ENCODE assay signal across 12 cellular contexts in the genomic region with DNA sequence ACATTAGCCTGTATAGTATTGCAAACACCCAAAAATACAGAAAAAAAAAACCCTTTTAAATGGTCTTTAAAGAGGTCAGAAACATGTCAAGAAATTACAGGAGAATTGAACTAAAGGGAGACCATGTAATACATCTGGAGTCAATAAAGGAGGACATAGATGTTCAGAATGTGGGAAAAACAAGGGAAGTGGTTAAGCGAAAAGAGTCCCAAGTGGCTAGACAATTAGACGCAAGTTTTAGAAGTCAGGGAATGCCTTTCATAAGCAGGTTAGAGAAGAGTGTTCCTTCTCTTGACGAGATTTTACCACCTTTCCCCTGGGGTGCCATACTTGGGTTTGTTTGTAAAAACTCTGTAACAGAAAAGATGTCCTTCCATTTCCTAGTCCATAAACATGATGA. TPM values are rescaled to one million over a fixed set of nuclear protein-coding genes. Genes with fewer than 3 reads are reported as not detected.
DNase-seq lines count a peak whose midpoint lies in the region; ATAC-seq and TF ChIP-seq lines count a peak whose summit lies in the region.
"Had no signal": no experiment of that assay in that cellular context is flagged by ENCODE, and none has a peak within 500 bp of the region (broad histone marks: within the 10 kb centered on the region; RNA-seq: fewer than 3 reads in every experiment).

No MANE protein-coding gene starts in this region.

- H3K36me3 ChIP-seq in BLaER1 treated with 17β-estradiol and CSF1 and Interleukin-3, amounts not matched to agents 10 nM and 100 nM: no peaks in the 10 kb centered on the region

- H3K27ac ChIP-seq in BLaER1 treated with 17β-estradiol and CSF1 and Interleukin-3, amounts not matched to agents 10 nM and 100 nM: no peak overlapping the region

- H3K4me3 ChIP-seq in BLaER1 treated with 17β-estradiol and CSF1 and Interleukin-3, amounts not matched to agents 10 nM and 100 nM: no peak overlapping the region

- H3K27me3 Mint-ChIP-seq in endothelial cell (ENCODE audit: unreplicated experiment): no peaks in the 10 kb centered on the region
- no peaks in the 10 kb centered on the region for H3K27me3 Mint-ChIP-seq in progenitor cell of endocrine pancreas
- peaks cover 6% of the 10 kb centered on the region for H3K27me3 Mint-ChIP-seq in activated T-cell treated with anti-CD3 and anti-CD28 coated beads, Interleukin-2, amount 50 U/mL, for 72 hours (ENCODE audit: low read depth)
- H3K27me3 Mint-ChIP-seq: CD4-positive, CD25-positive, alpha-beta regulatory T cell had no signal

- DNase-seq in endothelial cell (ENCODE audit: low spot score) (no peak), progenitor cell of endocrine pancreas (ENCODE audit: low spot score, unreplicated experiment) (no peak), putamen (ENCODE audit: low spot score) (no peak)
- DNase-seq in activated T-cell treated with anti-CD3 and anti-CD28 coated beads, Interleukin-2, amount 50 U/mL, for 72 hours: no peak
- DNase-seq: CD4-positive, CD25-positive, alpha-beta regulatory T cell; DMS53; GF-D8; HCEC 1CT; HFFc6 had no signal

- H3K27ac Mint-ChIP-seq in endothelial cell (ENCODE audit: unreplicated experiment) (peak overlapping the region; percentile 15), progenitor cell of endocrine pancreas (peak overlapping the region; percentile 69)
- H3K27ac Mint-ChIP-seq in activated T-cell treated with anti-CD3 and anti-CD28 coated beads, Interleukin-2, amount 50 U/mL, for 72 hours: no peak overlapping the region
- H3K27ac Mint-ChIP-seq: CD4-positive, CD25-positive, alpha-beta regulatory T cell; HFFc6 had no signal

- TF ChIP-seq CTCF in endothelial cell (IDR thresholded peaks at IDR 0.05; ENCODE audit: unreplicated experiment) (no peak), progenitor cell of endocrine pancreas (IDR thresholded peaks at IDR 0.05; ENCODE audit: unreplicated experiment) (no peak)

- H3K36me3 Mint-ChIP-seq in endothelial cell (ENCODE audit: low read depth, unreplicated experiment): peaks cover 6% of the 10 kb centered on the region
- H3K36me3 Mint-ChIP-seq in progenitor cell of endocrine pancreas (ENCODE audit: insufficient read depth): peaks cover 16% of the 10 kb centered on the region
- H3K36me3 Mint-ChIP-seq in activated T-cell treated with anti-CD3 and anti-CD28 coated beads, Interleukin-2, amount 50 U/mL, for 72 hours (ENCODE audit: insufficient read depth in 2 of 2): no peaks in the 10 kb centered on the region
- H3K36me3 Mint-ChIP-seq: CD4-positive, CD25-positive, alpha-beta regulatory T cell had no signal

- peaks cover 0 to 7% (median 4%) of the 10 kb centered on the region in 11 experiments; a peak in 6 of 22 replicates for H3K9me3 ChIP-seq in BLaER1 treated with 17β-estradiol and CSF1 and Interleukin-3, amounts not matched to agents 10 nM and 100 nM (replicated peaks in 1 of 11)

- H3K27me3 ChIP-seq in BLaER1 treated with 17β-estradiol and CSF1 and Interleukin-3, amounts not matched to agents 10 nM and 100 nM: no peaks in the 10 kb centered on the region

- H3K4me1 Mint-ChIP-seq in endothelial cell (ENCODE audit: unreplicated experiment) (peaks cover 50% of the 10 kb centered on the region), progenitor cell of endocrine pancreas (ENCODE audit: low read depth) (peaks cover 56% of the 10 kb centered on the region)
- H3K4me1 Mint-ChIP-seq in activated T-cell treated with anti-CD3 and anti-CD28 coated beads, Interleukin-2, amount 50 U/mL, for 72 hours (ENCODE audit: low read depth): no peaks in the 10 kb centered on the region
- H3K4me1 Mint-ChIP-seq: CD4-positive, CD25-positive, alpha-beta regulatory T cell had no signal

- peak overlapping the region in 8 of 11 experiments; percentile 18 to 64 (median 52); a peak in 14 of 22 replicates for H3K4me2 ChIP-seq in BLaER1 treated with 17β-estradiol and CSF1 and Interleukin-3, amounts not matched to agents 10 nM and 100 nM

- ATAC-seq in activated T-cell treated with anti-CD3 and anti-CD28 coated beads, Interleukin-2, amount 50 U/mL, for 72 hours (replicated peaks in 1 of 2): no peak
- ATAC-seq in GM18909 (IDR thresholded peaks at IDR 0.05; ENCODE audit: poor library complexity, unreplicated experiment): no peak
- ATAC-seq in HG03439 (IDR thresholded peaks at IDR 0.05; ENCODE audit: unreplicated experiment): no peak

- H3K4me3 Mint-ChIP-seq in endothelial cell (ENCODE audit: unreplicated experiment): peak overlapping the region; percentile 12
- no peak overlapping the region for H3K4me3 Mint-ChIP-seq in progenitor cell of endocrine pancreas (ENCODE audit: low read depth)
- H3K4me3 Mint-ChIP-seq in activated T-cell treated with anti-CD3 and anti-CD28 coated beads, Interleukin-2, amount 50 U/mL, for 72 hours: no peak overlapping the region
- H3K4me3 Mint-ChIP-seq: CD4-positive, CD25-positive, alpha-beta regulatory T cell; HFFc6 had no signal

- no peaks in the 10 kb centered on the region for H4K20me1 ChIP-seq in BLaER1 treated with 17β-estradiol and CSF1 and Interleukin-3, amounts not matched to agents 10 nM and 100 nM

- no peak overlapping the region for H3K9ac ChIP-seq in BLaER1 treated with 17β-estradiol and CSF1 and Interleukin-3, amounts not matched to agents 10 nM and 100 nM

- H3K9me3 Mint-ChIP-seq in endothelial cell (ENCODE audit: unreplicated experiment) (no peaks in the 10 kb centered on the region), progenitor cell of endocrine pancreas (ENCODE audit: low read depth) (peaks cover 2% of the 10 kb centered on the region)
- H3K9me3 Mint-ChIP-seq in activated T-cell treated with anti-CD3 and anti-CD28 coated beads, Interleukin-2, amount 50 U/mL, for 72 hours: no peaks in the 10 kb centered on the region
- H3K9me3 Mint-ChIP-seq: HFFc6 had no signal

- peaks cover 0 to 16% (median 10%) of the 10 kb centered on the region in 10 experiments; a peak in 15 of 20 replicates for H3K4me1 ChIP-seq in BLaER1 treated with 17β-estradiol and CSF1 and Interleukin-3, amounts not matched to agents 10 nM and 100 nM

RNA-seq across cellular contexts. Expression of gene LNX1, which starts 7.8 kb away (rescaled TPM):
- total RNA-seq in endothelial cell (ENCODE audit: unreplicated experiment) (25.7 TPM), progenitor cell of endocrine pancreas (19.8 and 21.7 TPM in 2 replicates)
- under 1 TPM in 1 of 2 donors, not detected in 1; 0.46 TPM for total RNA-seq in activated T-cell treated with anti-CD3 and anti-CD28 coated beads, Interleukin-2, amount 50 U/mL, for 72 hours
- total RNA-seq: CD4-positive, CD25-positive, alpha-beta regulatory T cell had no signal

Comparison
In these comparisons a context has a peak if more than half of its experiments do, and no peak if none do; other contexts are left out.
1. RNA of gene LNX1, which starts 7.8 kb away (total RNA-seq): 25.7 TPM in endothelial cell (single experiment) and 19.8 to 21.7 TPM in progenitor cell of endocrine pancreas; 0.46 TPM in activated T-cell treated with anti-CD3 and anti-CD28 coated beads, Interleukin-2, amount 50 U/mL, for 72 hours; every median in the first group is over 10 times any median in the second.